2 cellular contexts compared by ENCODE assay signal in the genomic region with DNA sequence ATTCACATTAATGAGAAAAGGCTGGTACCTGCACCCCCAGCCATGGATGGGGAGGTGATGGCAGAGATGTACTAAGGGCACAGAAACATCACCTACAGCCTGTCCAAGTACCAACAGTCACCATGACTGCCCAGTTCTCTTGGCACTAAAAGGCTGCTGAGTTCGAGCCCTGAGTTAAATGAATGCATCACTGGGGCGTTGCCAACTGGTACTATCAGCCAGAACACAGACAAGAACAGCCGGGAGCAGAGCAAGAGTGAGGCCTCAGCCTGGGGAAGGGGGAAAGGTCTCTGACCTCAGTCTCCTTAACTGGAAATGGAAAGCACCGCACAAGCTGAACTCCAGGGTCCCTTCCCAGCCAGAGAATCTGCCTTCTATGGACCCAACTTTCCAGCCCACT.
TF ChIP-seq lines count a peak whose summit lies in the region.

No MANE protein-coding gene starts in this region.

TF ChIP-seq in HEK293, 187 proteins besides CTCF, POLR2A, EP300 and RAD21:
- TF ChIP-seq, protein P1, sequence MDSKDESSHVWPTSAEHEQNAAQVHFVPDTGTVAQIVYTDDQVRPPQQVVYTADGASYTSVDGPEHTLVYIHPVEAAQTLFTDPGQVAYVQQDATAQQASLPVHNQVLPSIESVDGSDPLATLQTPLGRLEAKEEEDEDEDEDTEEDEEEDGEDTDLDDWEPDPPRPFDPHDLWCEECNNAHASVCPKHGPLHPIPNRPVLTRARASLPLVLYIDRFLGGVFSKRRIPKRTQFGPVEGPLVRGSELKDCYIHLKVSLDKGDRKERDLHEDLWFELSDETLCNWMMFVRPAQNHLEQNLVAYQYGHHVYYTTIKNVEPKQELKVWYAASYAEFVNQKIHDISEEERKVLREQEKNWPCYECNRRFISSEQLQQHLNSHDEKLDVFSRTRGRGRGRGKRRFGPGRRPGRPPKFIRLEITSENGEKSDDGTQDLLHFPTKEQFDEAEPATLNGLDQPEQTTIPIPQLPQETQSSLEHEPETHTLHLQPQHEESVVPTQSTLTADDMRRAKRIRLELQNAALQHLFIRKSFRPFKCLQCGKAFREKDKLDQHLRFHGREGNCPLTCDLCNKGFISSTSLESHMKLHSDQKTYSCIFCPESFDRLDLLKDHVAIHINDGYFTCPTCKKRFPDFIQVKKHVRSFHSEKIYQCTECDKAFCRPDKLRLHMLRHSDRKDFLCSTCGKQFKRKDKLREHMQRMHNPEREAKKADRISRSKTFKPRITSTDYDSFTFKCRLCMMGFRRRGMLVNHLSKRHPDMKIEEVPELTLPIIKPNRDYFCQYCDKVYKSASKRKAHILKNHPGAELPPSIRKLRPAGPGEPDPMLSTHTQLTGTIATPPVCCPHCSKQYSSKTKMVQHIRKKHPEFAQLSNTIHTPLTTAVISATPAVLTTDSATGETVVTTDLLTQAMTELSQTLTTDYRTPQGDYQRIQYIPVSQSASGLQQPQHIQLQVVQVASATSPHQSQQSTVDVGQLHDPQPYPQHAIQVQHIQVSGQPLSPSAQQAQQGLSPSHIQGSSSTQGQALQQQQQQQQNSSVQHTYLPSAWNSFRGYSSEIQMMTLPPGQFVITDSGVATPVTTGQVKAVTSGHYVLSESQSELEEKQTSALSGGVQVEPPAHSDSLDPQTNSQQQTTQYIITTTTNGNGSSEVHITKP (tag by site-specific recombination; IDR thresholded peaks at IDR 0.05): no peak
- TF ChIP-seq ZNF677 (tag by site-specific recombination; IDR thresholded peaks at IDR 0.05): peak; percentile 99
TF ChIP-seq in HEK293: peak in this region for 1.

TF ChIP-seq in H1, 55 proteins besides CTCF, POLR2A, EP300 and RAD21 (continued from another document):
- TF ChIP-seq, protein P2, sequence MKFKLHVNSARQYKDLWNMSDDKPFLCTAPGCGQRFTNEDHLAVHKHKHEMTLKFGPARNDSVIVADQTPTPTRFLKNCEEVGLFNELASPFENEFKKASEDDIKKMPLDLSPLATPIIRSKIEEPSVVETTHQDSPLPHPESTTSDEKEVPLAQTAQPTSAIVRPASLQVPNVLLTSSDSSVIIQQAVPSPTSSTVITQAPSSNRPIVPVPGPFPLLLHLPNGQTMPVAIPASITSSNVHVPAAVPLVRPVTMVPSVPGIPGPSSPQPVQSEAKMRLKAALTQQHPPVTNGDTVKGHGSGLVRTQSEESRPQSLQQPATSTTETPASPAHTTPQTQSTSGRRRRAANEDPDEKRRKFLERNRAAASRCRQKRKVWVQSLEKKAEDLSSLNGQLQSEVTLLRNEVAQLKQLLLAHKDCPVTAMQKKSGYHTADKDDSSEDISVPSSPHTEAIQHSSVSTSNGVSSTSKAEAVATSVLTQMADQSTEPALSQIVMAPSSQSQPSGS (IDR thresholded peaks at IDR 0.05; ENCODE audit: low read length): no peak
- TF ChIP-seq ASH2L (IDR thresholded peaks at IDR 0.05; ENCODE audit: low read length) (no peak), NANOG (IDR thresholded peaks at IDR 0.05; ENCODE audit: insufficient read depth, low read depth, low read length, poor library complexity, severe bottlenecking) (no peak), SUZ12 (IDR thresholded peaks at IDR 0.05; ENCODE audit: low read length) (no peak), CBX5 (IDR thresholded peaks at IDR 0.05; ENCODE audit: low read depth, low read length) (no peak), MAFK (IDR thresholded peaks at IDR 0.05; ENCODE audit: low read depth, low read length) (no peak), HDAC2 (IDR thresholded peaks at IDR 0.05; ENCODE audit: borderline replicate concordance in 1 of 2, low read depth in 2 of 2, low read length in 2 of 2) (no peak), POLR2AphosphoS5 (IDR thresholded peaks at IDR 0.05; ENCODE audit: low read depth, low read length) (no peak), POU5F1 (IDR thresholded peaks at IDR 0.05; ENCODE audit: low read depth, low read length) (no peak), NRF1 (IDR thresholded peaks at IDR 0.05; ENCODE audit: low read depth, low read length) (no peak), BACH1 (IDR thresholded peaks at IDR 0.05; ENCODE audit: low read length) (no peak)
- TF ChIP-seq, protein P3, sequence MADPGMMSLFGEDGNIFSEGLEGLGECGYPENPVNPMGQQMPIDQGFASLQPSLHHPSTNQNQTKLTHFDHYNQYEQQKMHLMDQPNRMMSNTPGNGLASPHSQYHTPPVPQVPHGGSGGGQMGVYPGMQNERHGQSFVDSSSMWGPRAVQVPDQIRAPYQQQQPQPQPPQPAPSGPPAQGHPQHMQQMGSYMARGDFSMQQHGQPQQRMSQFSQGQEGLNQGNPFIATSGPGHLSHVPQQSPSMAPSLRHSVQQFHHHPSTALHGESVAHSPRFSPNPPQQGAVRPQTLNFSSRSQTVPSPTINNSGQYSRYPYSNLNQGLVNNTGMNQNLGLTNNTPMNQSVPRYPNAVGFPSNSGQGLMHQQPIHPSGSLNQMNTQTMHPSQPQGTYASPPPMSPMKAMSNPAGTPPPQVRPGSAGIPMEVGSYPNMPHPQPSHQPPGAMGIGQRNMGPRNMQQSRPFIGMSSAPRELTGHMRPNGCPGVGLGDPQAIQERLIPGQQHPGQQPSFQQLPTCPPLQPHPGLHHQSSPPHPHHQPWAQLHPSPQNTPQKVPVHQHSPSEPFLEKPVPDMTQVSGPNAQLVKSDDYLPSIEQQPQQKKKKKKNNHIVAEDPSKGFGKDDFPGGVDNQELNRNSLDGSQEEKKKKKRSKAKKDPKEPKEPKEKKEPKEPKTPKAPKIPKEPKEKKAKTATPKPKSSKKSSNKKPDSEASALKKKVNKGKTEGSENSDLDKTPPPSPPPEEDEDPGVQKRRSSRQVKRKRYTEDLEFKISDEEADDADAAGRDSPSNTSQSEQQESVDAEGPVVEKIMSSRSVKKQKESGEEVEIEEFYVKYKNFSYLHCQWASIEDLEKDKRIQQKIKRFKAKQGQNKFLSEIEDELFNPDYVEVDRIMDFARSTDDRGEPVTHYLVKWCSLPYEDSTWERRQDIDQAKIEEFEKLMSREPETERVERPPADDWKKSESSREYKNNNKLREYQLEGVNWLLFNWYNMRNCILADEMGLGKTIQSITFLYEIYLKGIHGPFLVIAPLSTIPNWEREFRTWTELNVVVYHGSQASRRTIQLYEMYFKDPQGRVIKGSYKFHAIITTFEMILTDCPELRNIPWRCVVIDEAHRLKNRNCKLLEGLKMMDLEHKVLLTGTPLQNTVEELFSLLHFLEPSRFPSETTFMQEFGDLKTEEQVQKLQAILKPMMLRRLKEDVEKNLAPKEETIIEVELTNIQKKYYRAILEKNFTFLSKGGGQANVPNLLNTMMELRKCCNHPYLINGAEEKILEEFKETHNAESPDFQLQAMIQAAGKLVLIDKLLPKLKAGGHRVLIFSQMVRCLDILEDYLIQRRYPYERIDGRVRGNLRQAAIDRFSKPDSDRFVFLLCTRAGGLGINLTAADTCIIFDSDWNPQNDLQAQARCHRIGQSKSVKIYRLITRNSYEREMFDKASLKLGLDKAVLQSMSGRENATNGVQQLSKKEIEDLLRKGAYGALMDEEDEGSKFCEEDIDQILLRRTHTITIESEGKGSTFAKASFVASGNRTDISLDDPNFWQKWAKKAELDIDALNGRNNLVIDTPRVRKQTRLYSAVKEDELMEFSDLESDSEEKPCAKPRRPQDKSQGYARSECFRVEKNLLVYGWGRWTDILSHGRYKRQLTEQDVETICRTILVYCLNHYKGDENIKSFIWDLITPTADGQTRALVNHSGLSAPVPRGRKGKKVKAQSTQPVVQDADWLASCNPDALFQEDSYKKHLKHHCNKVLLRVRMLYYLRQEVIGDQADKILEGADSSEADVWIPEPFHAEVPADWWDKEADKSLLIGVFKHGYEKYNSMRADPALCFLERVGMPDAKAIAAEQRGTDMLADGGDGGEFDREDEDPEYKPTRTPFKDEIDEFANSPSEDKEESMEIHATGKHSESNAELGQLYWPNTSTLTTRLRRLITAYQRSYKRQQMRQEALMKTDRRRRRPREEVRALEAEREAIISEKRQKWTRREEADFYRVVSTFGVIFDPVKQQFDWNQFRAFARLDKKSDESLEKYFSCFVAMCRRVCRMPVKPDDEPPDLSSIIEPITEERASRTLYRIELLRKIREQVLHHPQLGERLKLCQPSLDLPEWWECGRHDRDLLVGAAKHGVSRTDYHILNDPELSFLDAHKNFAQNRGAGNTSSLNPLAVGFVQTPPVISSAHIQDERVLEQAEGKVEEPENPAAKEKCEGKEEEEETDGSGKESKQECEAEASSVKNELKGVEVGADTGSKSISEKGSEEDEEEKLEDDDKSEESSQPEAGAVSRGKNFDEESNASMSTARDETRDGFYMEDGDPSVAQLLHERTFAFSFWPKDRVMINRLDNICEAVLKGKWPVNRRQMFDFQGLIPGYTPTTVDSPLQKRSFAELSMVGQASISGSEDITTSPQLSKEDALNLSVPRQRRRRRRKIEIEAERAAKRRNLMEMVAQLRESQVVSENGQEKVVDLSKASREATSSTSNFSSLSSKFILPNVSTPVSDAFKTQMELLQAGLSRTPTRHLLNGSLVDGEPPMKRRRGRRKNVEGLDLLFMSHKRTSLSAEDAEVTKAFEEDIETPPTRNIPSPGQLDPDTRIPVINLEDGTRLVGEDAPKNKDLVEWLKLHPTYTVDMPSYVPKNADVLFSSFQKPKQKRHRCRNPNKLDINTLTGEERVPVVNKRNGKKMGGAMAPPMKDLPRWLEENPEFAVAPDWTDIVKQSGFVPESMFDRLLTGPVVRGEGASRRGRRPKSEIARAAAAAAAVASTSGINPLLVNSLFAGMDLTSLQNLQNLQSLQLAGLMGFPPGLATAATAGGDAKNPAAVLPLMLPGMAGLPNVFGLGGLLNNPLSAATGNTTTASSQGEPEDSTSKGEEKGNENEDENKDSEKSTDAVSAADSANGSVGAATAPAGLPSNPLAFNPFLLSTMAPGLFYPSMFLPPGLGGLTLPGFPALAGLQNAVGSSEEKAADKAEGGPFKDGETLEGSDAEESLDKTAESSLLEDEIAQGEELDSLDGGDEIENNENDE (IDR thresholded peaks at IDR 0.05; ENCODE audit: insufficient replicate concordance, low read length): no peak
- TF ChIP-seq, protein P4, sequence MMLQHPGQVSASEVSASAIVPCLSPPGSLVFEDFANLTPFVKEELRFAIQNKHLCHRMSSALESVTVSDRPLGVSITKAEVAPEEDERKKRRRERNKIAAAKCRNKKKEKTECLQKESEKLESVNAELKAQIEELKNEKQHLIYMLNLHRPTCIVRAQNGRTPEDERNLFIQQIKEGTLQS (IDR thresholded peaks at IDR 0.05; ENCODE audit: insufficient read depth, low read depth, low read length): no peak
